In genomic region chr19:16467581-16467980, GRCh38 we compare ENCODE assay signal across 1 cellular context.
TF ChIP-seq lines count a peak whose summit lies in the region.

No MANE protein-coding gene starts in this region.

TF ChIP-seq in GM23338, 12 proteins besides CTCF, POLR2A, EP300 and RAD21 (continued from another document):
- TF ChIP-seq REST (IDR thresholded peaks at IDR 0.05; ENCODE audit: unreplicated experiment) (no peak), ZNF331 (CRISPR knock-in tag; IDR thresholded peaks at IDR 0.05; ENCODE audit: low read depth) (no peak), CREB1 (CRISPR knock-in tag; IDR thresholded peaks at IDR 0.05; ENCODE audit: low read depth) (no peak), JUNB (IDR thresholded peaks at IDR 0.05; ENCODE audit: unreplicated experiment) (no peak), ZNF462 (CRISPR knock-in tag; IDR thresholded peaks at IDR 0.05) (no peak)
